8 cellular contexts compared by ENCODE assay signal in genomic region chr6:142845624-142846458, GRCh38.
A peak's percentile ranks its signal among the peaks of the same experiment; 100 is the strongest.
DNase-seq lines count a peak whose midpoint lies in the region; ATAC-seq and TF ChIP-seq lines count a peak whose summit lies in the region.

No MANE protein-coding gene starts in this region.

- peak overlapping the region; percentile 78 for H3K4me3 Mint-ChIP-seq in activated B cell treated with CpG ODN at 0.5 μM for 24 hours

- H3K36me3 ChIP-seq in MM.1S (replicated peaks; ENCODE audit: insufficient read depth, low read length) (no peaks in the 10 kb centered on the region), duodenal mucosa (ENCODE audit: control insufficient read depth in 1 of 2, insufficient read depth in 2 of 2, low read length in 2 of 2) (no peaks in the 10 kb centered on the region), right lobe of liver (no peaks in the 10 kb centered on the region)

- POLR2A ChIA-PET in activated B cell treated with CpG ODN at 0.5 μM for 24 hours (lab: Charles Lee) = interaction anchor here (0.5 to 1.5 kb wide), 8 partner anchors 9 to 1238 kb away, joined by 3 to 5 read pairs (median 4); partner anchors contain the start of gene HIVEP2

- H3K4me2 ChIP-seq in MM.1S (ENCODE audit: low read depth, low read length) = peak overlapping the region; percentile 93

- peaks cover 52% of the 10 kb centered on the region for H3K4me1 ChIP-seq in MM.1S (ENCODE audit: low read length)
- H3K4me1 ChIP-seq in duodenal mucosa (ENCODE audit: control insufficient read depth in 1 of 2, insufficient read depth in 2 of 2, low read length in 2 of 2) = peaks cover 65 to 84% of the 10 kb centered on the region in 2 donors
- H3K4me1 ChIP-seq in right lobe of liver = peaks cover 0 to 30% (median 11%) of the 10 kb centered on the region in 4 donors

- H3K4me1 Mint-ChIP-seq in activated B cell treated with CpG ODN at 0.5 μM for 24 hours = peaks cover 95% of the 10 kb centered on the region

- H3K27ac ChIP-seq in MM.1S (ENCODE audit: low read length) (peak overlapping the region; percentile 99), duodenal mucosa (ENCODE audit: low read depth, low read length) (peak overlapping the region; percentile 81), right lobe of liver (peak overlapping the region; percentile 56 to 77 (median 75))

- ATAC-seq in activated B cell treated with CpG ODN at 0.5 μM for 24 hours (ENCODE audit: low read depth) = peak; percentile 60
- ATAC-seq in right lobe of liver = peak; percentile 87 to 98 (median 92)
- ATAC-seq in GM21367 (IDR thresholded peaks at IDR 0.05; ENCODE audit: unreplicated experiment) = no peak

- WGBS in right lobe of liver (ENCODE audit: insufficient coverage, low coverage, low lambda C conversion rate, missing lambda C conversion rate) = 11% methylated on average over 14 of the region's 23 CpGs

- no peaks in the 10 kb centered on the region for H3K9me2 ChIP-seq in MM.1S (replicated peaks; ENCODE audit: insufficient read depth, low read length)

- H3K79me2 ChIP-seq in MM.1S (ENCODE audit: low read length) = peaks cover 28% of the 10 kb centered on the region

- CTCF ChIA-PET in activated B cell treated with CpG ODN at 0.5 μM for 24 hours (lab: Charles Lee) = interaction anchor here (0.8 kb wide), 2 partner anchors 9 to 39 kb away, joined by 3 to 4 read pairs; no protein-coding TSS in a partner anchor

- H3K36me3 Mint-ChIP-seq in activated B cell treated with CpG ODN at 0.5 μM for 24 hours (ENCODE audit: low read depth) = no peaks in the 10 kb centered on the region

- no peaks in the 10 kb centered on the region for H3K27me3 Mint-ChIP-seq in activated B cell treated with CpG ODN at 0.5 μM for 24 hours

- peak overlapping the region; percentile 52 for H3K4me3 ChIP-seq in MM.1S (ENCODE audit: low read length)
- H3K4me3 ChIP-seq in duodenal mucosa (ENCODE audit: low read depth in 1 of 2, low read length in 2 of 2) = peak overlapping the region; percentile 57 to 58
- H3K4me3 ChIP-seq in right lobe of liver = peak overlapping the region; percentile 18 to 45 (median 36)

- H4K20me1 ChIP-seq in MM.1S (ENCODE audit: insufficient read depth, low read length) = no peaks in the 10 kb centered on the region

- H3F3A ChIP-seq in MM.1S (ENCODE audit: insufficient read depth, low read length) = peaks cover 39% of the 10 kb centered on the region

- peak; percentile 84 for TF ChIP-seq POLR2A in right lobe of liver (IDR thresholded peaks at IDR 0.05)

- no peaks in the 10 kb centered on the region for H3K9me3 ChIP-seq in MM.1S (replicated peaks; ENCODE audit: insufficient read depth, low read length)
- no peaks in the 10 kb centered on the region for H3K9me3 ChIP-seq in duodenal mucosa (ENCODE audit: control insufficient read depth in 1 of 2, low read length in 2 of 2)
- H3K9me3 ChIP-seq in right lobe of liver = no peaks in the 10 kb centered on the region

- TF ChIP-seq CTCF in MM.1S (IDR thresholded peaks at IDR 0.05; ENCODE audit: low read length) = peak; percentile 13; the same call in 1 of the 2 replicates
- TF ChIP-seq CTCF in activated B cell treated with CpG ODN at 0.5 μM for 24 hours (IDR thresholded peaks at IDR 0.05) = no peak
- TF ChIP-seq CTCF in right lobe of liver (IDR thresholded peaks at IDR 0.05) = peak; percentile 10 to 27 (median 20)

- peak overlapping the region; percentile 90 for H3K27ac Mint-ChIP-seq in activated B cell treated with CpG ODN at 0.5 μM for 24 hours

- H3K9ac ChIP-seq in MM.1S (ENCODE audit: low read length) (peak overlapping the region; percentile 94), duodenal mucosa (ENCODE audit: low read depth in 1 of 2, low read length in 2 of 2) (peak overlapping the region; percentile 40 to 67)

- no peak overlapping the region for H2AFZ ChIP-seq in MM.1S (ENCODE audit: low read length)

- DNase-seq in DMS79 treated with DMSO at 0.1 percent for 48 hours (lab: John Stamatoyannopoulos, UW) (peak; percentile 79), MM.1S (peak; percentile 67), activated B cell treated with CpG ODN at 0.5 μM for 24 hours (no peak), right lobe of liver (peak; percentile 93 to 97 (median 95)), DMS114 treated with DMSO at 0.1 percent for 48 hours (lab: John Stamatoyannopoulos, UW; ENCODE audit: unreplicated experiment) (no peak)
- DNase-seq in stimulated activated CD8-positive, alpha-beta memory T cell treated with anti-CD3 and anti-CD28 coated beads, Interleukin-4, amount 100 ng/mL, for 48 hours = peak; percentile 58

- intact Hi-C loops in activated B cell treated with CpG ODN at 0.5 μM for 24 hours (cut with micrococcal nuclease) = loop anchor here (1.0 kb wide), 5 partner anchors 10 to 101 kb away; no protein-coding TSS in a partner anchor
- intact Hi-C loops in right lobe of liver (cut with DNase I) = no loop called here

- H3K9me3 Mint-ChIP-seq in activated B cell treated with CpG ODN at 0.5 μM for 24 hours = no peaks in the 10 kb centered on the region

- H3K27me3 ChIP-seq in MM.1S (replicated peaks; ENCODE audit: insufficient read depth, low read length) (no peaks in the 10 kb centered on the region), duodenal mucosa (ENCODE audit: control insufficient read depth in 1 of 2, insufficient read depth in 2 of 2, low read length in 2 of 2) (no peaks in the 10 kb centered on the region), right lobe of liver (no peaks in the 10 kb centered on the region)

Comparison
In these comparisons a context has a peak if more than half of its experiments do, and no peak if none do; other contexts are left out.
1. DNase-seq: peak in DMS79 treated with DMSO at 0.1 percent for 48 hours (single experiment), MM.1S (single experiment), right lobe of liver (3 of 3) and stimulated activated CD8-positive, alpha-beta memory T cell treated with anti-CD3 and anti-CD28 coated beads, Interleukin-4, amount 100 ng/mL, for 48 hours (single experiment); none in activated B cell treated with CpG ODN at 0.5 μM for 24 hours (single experiment) and DMS114 treated with DMSO at 0.1 percent for 48 hours (single experiment).
2. Peak in every context shown above with its lines, with median percentiles within 50 percentile points of each other: H3K27ac ChIP-seq and H3K4me3 ChIP-seq.